Comparison of ENCODE assay signal across 9 cellular contexts in the genomic region with DNA sequence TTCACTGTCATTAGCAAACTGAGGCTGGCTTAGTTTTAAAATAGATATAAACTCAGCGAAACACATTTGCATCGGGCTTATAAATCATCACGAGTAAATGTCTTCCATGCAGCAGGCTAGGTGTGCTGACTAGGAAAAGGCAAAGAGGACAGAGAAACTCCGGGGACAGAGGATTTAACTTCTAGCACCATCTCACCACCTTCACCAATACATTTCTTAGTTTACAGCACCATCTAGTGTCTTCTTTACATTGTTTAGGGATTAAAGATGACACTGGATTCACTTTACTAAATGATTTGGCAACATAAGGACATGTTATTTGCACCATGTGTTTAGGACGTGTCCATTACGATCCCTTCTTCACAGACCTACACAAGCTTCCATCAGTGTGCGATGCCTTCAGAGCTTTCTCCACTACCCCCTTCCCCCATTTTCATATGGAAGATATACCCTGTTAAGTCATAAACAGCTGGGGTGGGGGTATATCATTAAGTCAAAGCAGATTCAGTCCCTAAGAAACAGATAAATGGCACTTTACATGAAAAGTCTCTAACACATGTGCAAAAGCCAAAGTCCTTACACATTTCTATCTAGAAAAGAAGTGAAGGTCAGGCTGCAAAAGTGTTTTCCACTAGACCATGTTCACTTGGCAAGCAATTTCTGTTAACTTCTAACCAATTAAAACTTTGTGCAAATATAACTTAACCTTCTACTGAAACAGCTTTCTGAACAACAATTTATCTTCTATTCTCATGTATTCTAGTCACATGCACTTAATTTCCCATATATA.
A peak's percentile ranks its signal among the peaks of the same experiment; 100 is the strongest.
DNase-seq lines count a peak whose midpoint lies in the region; ATAC-seq, FAIRE-seq and TF ChIP-seq lines count a peak whose summit lies in the region.
"Had no signal": no experiment of that assay in that cellular context is flagged by ENCODE, and none has a peak within 500 bp of the region (broad histone marks: within the 10 kb centered on the region; RNA-seq: fewer than 3 reads in every experiment).

No MANE protein-coding gene starts in this region.

- H3K9me3 ChIP-seq in esophagus muscularis mucosa (no peaks in the 10 kb centered on the region), neural progenitor cell (ENCODE audit: low read depth) (no peaks in the 10 kb centered on the region)

- H3K36me3 Mint-ChIP-seq in neural progenitor cell: peaks cover 18% of the 10 kb centered on the region
- no peaks in the 10 kb centered on the region for H3K36me3 Mint-ChIP-seq in activated naive CD4-positive, alpha-beta T cell treated with anti-CD3 and anti-CD28 coated beads, Interleukin-2, amount 10 ng/mL, durations not matched to agents 7 days and 5 days

- FAIRE-seq in RCC 7860 (lab: Jason Lieb, UNC): peak; percentile 56

- CTCF ChIA-PET in activated naive CD4-positive, alpha-beta T cell treated with anti-CD3 and anti-CD28 coated beads, Interleukin-2, amount 10 ng/mL, durations not matched to agents 7 days and 5 days (lab: Charles Lee): interaction anchor here (0.5 to 7.3 kb wide), 29 partner anchors 9 to 587 kb away, joined by 3 to 76 read pairs (median 4); a partner anchor contains a TSS

- H3K27me3 ChIP-seq in esophagus muscularis mucosa (no peaks in the 10 kb centered on the region), neural progenitor cell (no peaks in the 10 kb centered on the region)

- H3K9ac ChIP-seq in neural progenitor cell: no peak overlapping the region

- H3K4me1 Mint-ChIP-seq in neural progenitor cell: peaks cover 30% of the 10 kb centered on the region
- H3K4me1 Mint-ChIP-seq in activated naive CD4-positive, alpha-beta T cell treated with anti-CD3 and anti-CD28 coated beads, Interleukin-2, amount 10 ng/mL, durations not matched to agents 7 days and 5 days: no peaks in the 10 kb centered on the region

- H3K36me3 ChIP-seq in esophagus muscularis mucosa: peaks cover 0 to 7% (median 2%) of the 10 kb centered on the region in 4 donors
- H3K36me3 ChIP-seq in neural progenitor cell: no peaks in the 10 kb centered on the region

- no peak overlapping the region for H3K4me3 Mint-ChIP-seq in neural progenitor cell
- no peak overlapping the region for H3K4me3 Mint-ChIP-seq in activated naive CD4-positive, alpha-beta T cell treated with anti-CD3 and anti-CD28 coated beads, Interleukin-2, amount 10 ng/mL, durations not matched to agents 7 days and 5 days

- 39% methylated on average over 7 of the region's 7 CpGs for WGBS in esophagus muscularis mucosa
- 33 to 38% methylated on average over 7 of the region's 7 CpGs for WGBS in lower leg skin, 2 donors

- peak; percentile 37 to 57 (median 46) for TF ChIP-seq CTCF in esophagus muscularis mucosa (IDR thresholded peaks at IDR 0.05)
- TF ChIP-seq CTCF in neural progenitor cell (IDR thresholded peaks at IDR 0.05): peak; percentile 44
- TF ChIP-seq CTCF in lower leg skin (IDR thresholded peaks at IDR 0.05): no peak

- H3K27me3 Mint-ChIP-seq in neural progenitor cell (ENCODE audit: insufficient read depth, low read depth): no peaks in the 10 kb centered on the region
- peaks cover 6% of the 10 kb centered on the region for H3K27me3 Mint-ChIP-seq in activated naive CD4-positive, alpha-beta T cell treated with anti-CD3 and anti-CD28 coated beads, Interleukin-2, amount 10 ng/mL, durations not matched to agents 7 days and 5 days

- H3F3A ChIP-seq in neural progenitor cell (ENCODE audit: low read depth): no peaks in the 10 kb centered on the region

- no peak overlapping the region for H2AFZ ChIP-seq in neural progenitor cell (replicated peaks)

- DNase-seq in DMS53 (lab: John Stamatoyannopoulos, UW): peak; percentile 74
- DNase-seq in LoVo (ENCODE audit: low spot score): peak; percentile 9
- DNase-seq in RCC 7860 (ENCODE audit: low spot score): peak; percentile 53
- DNase-seq in esophagus muscularis mucosa (ENCODE audit: extremely low spot score): no peak
- DNase-seq in neural progenitor cell (ENCODE audit: low spot score): peak; percentile 31
- DNase-seq in lower leg skin (ENCODE audit: low spot score in 2 of 2): no peak
- no peak for DNase-seq in activated naive CD4-positive, alpha-beta T cell treated with anti-CD3 and anti-CD28 coated beads, Interleukin-2, amount 10 ng/mL, durations not matched to agents 7 days and 5 days

- TF ChIP-seq EP300 in esophagus muscularis mucosa (IDR thresholded peaks at IDR 0.05): no peak

- H3K27ac ChIP-seq in esophagus muscularis mucosa (replicated peaks in 1 of 4) (no peak overlapping the region), neural progenitor cell (no peak overlapping the region)

- intact Hi-C loops in esophagus muscularis mucosa (cut with DNase I) (loop anchor here (2.0 to 5.0 kb wide), 2 partner anchors 82 to 211 kb away; no protein-coding TSS in a partner anchor), lower leg skin (cut with DNase I; ENCODE audit: low total_unique reads) (no loop called here)

- TF ChIP-seq POLR2A in esophagus muscularis mucosa (IDR thresholded peaks at IDR 0.05; ENCODE audit: low read depth) (no peak), lower leg skin (IDR thresholded peaks at IDR 0.05) (no peak)

- peak; percentile 54 for ATAC-seq in GM21576 (IDR thresholded peaks at IDR 0.05; ENCODE audit: unreplicated experiment)

- H3K4me1 ChIP-seq in esophagus muscularis mucosa (peaks cover 60 to 80% (median 76%) of the 10 kb centered on the region in 4 donors), neural progenitor cell (peaks cover 8% of the 10 kb centered on the region)

- H3K4me3 ChIP-seq in esophagus muscularis mucosa: no peak overlapping the region
- no peak overlapping the region for H3K4me3 ChIP-seq in neural progenitor cell
- H3K4me3 ChIP-seq in lower leg skin (ENCODE audit: low read depth, poor library complexity, severe bottlenecking): no peak overlapping the region
- H3K4me3 ChIP-seq: lung had no signal

- peaks cover 7% of the 10 kb centered on the region for H3K79me2 ChIP-seq in neural progenitor cell (ENCODE audit: low read depth)

- H3K27ac Mint-ChIP-seq in neural progenitor cell: no peak overlapping the region
- H3K27ac Mint-ChIP-seq in activated naive CD4-positive, alpha-beta T cell treated with anti-CD3 and anti-CD28 coated beads, Interleukin-2, amount 10 ng/mL, durations not matched to agents 7 days and 5 days: no peak overlapping the region

- peaks cover under 1% of the 10 kb centered on the region for H3K9me3 Mint-ChIP-seq in neural progenitor cell
- H3K9me3 Mint-ChIP-seq in activated naive CD4-positive, alpha-beta T cell treated with anti-CD3 and anti-CD28 coated beads, Interleukin-2, amount 10 ng/mL, durations not matched to agents 7 days and 5 days: no peaks in the 10 kb centered on the region

- peaks cover 6% of the 10 kb centered on the region for H4K20me1 ChIP-seq in neural progenitor cell (ENCODE audit: low read depth)

- H3K4me2 ChIP-seq in neural progenitor cell: no peak overlapping the region

Comparison
In these comparisons a context has a peak if more than half of its experiments do, and no peak if none do; other contexts are left out.
1. DNase-seq: peak in DMS53 (single experiment), LoVo (single experiment), RCC 7860 (single experiment) and neural progenitor cell (single experiment); none in esophagus muscularis mucosa (single experiment), lower leg skin (0 of 2) and activated naive CD4-positive, alpha-beta T cell treated with anti-CD3 and anti-CD28 coated beads, Interleukin-2, amount 10 ng/mL, durations not matched to agents 7 days and 5 days (single experiment).
2. CTCF ChIP-seq: peak in esophagus muscularis mucosa (3 of 3) and neural progenitor cell (single experiment); none in lower leg skin (0 of 3).